Comparison of ENCODE assay signal across 26 cellular contexts in genomic region chr7:29077181-29077580, GRCh38.
"Had no signal": no experiment of that assay in that cellular context is flagged by ENCODE, and none has a peak within 500 bp of the region (broad histone marks: within the 10 kb centered on the region; RNA-seq: fewer than 3 reads in every experiment).

No MANE protein-coding gene starts in this region.

- H3K4me1 ChIP-seq: left lung, lower lobe of right lung, right atrium auricular region, right lobe of liver, stomach, thyroid gland, transverse colon, upper lobe of left lung had no signal

- H3K4me1 Mint-ChIP-seq: naive B cell; natural killer cell; stimulated activated naive B cell treated with anti-CD40 and anti-IgM and Interleukin-4, amounts not matched to agents 10 μg/mL and 1 μg/mL and 100 μg/mL, for 72 hours had no signal

- H3K9me3 ChIP-seq: left lung, lower lobe of right lung, ovary, right atrium auricular region, right lobe of liver, stomach, testis, thyroid gland, transverse colon, upper lobe of left lung, vagina had no signal

- H3K9me3 Mint-ChIP-seq: natural killer cell; stimulated activated naive B cell treated with anti-CD40 and anti-IgM and Interleukin-4, amounts not matched to agents 10 μg/mL and 1 μg/mL and 100 μg/mL, for 72 hours had no signal

- H3K4me3 Mint-ChIP-seq: naive B cell; natural killer cell; stimulated activated naive B cell treated with anti-CD40 and anti-IgM and Interleukin-4, amounts not matched to agents 10 μg/mL and 1 μg/mL and 100 μg/mL, for 72 hours had no signal

- H3K4me3 ChIP-seq: left lung, lower lobe of right lung, ovary, right atrium auricular region, right lobe of liver, stomach, testis, thyroid gland, transverse colon, upper lobe of left lung, vagina had no signal

- DNase-seq: hippocampal formation; kidney glomerular epithelial cell; left cardiac atrium; left lung; lower lobe of right lung; mammary epithelial cell; mesenchymal stem cell; naive B cell; natural killer cell; ovary; right lobe of liver; stimulated activated CD4-positive, alpha-beta T cell treated with anti-CD3 and anti-CD28 coated beads, Interleukin-12 subunit alpha, Interleukin-12 subunit beta, amount 100 ng/mL, for 4 hours; stimulated activated CD4-positive, alpha-beta T cell treated with anti-CD3 and anti-CD28 coated beads, Interleukin-15, amount 100 ng/mL, for 24 hours; stimulated activated CD4-positive, alpha-beta T cell treated with anti-CD3 and anti-CD28 coated beads, Interleukin-2, amount 100 ng/mL, for 24 hours; stimulated activated CD4-positive, alpha-beta T cell treated with anti-CD3 and anti-CD28 coated beads, Interleukin-4, amount 100 ng/mL, for 1 hour; stimulated activated naive B cell treated with anti-CD40 and anti-IgM and Interleukin-4, amounts not matched to agents 10 μg/mL and 1 μg/mL and 100 μg/mL, for 72 hours; stimulated activated naive CD8-positive, alpha-beta T cell treated with anti-CD3 and anti-CD28 coated beads, Interleukin-15, Interleukin-2, amounts not matched to agents 100 U/mL and 50 U/mL, for 24 hours; stomach; testis; thyroid gland; transverse colon; upper lobe of left lung had no signal

- ATAC-seq: left cardiac atrium; left lung; lower lobe of right lung; natural killer cell; right lobe of liver; stimulated activated naive B cell treated with anti-CD40 and anti-IgM and Interleukin-4, amounts not matched to agents 10 μg/mL and 1 μg/mL and 100 μg/mL, for 72 hours; stimulated activated naive CD8-positive, alpha-beta T cell treated with anti-CD3 and anti-CD28 coated beads, Interleukin-15, Interleukin-2, amounts not matched to agents 100 U/mL and 50 U/mL, for 24 hours had no signal

- FAIRE-seq: keratinocyte had no signal

- H3K27ac Mint-ChIP-seq: naive B cell; natural killer cell; progenitor cell of endocrine pancreas; stimulated activated naive B cell treated with anti-CD40 and anti-IgM and Interleukin-4, amounts not matched to agents 10 μg/mL and 1 μg/mL and 100 μg/mL, for 72 hours had no signal

- H3K27me3 ChIP-seq: left lung, ovary, right atrium auricular region, right lobe of liver, stomach, testis, thyroid gland, transverse colon, upper lobe of left lung, vagina had no signal

- H3K36me3 ChIP-seq: left lung, lower lobe of right lung, ovary, right atrium auricular region, right lobe of liver, stomach, thyroid gland, transverse colon, upper lobe of left lung, vagina had no signal

- H3K27ac ChIP-seq: left lung, lower lobe of right lung, ovary, right atrium auricular region, right lobe of liver, stomach, thyroid gland, transverse colon, upper lobe of left lung, vagina had no signal

- H3K27me3 Mint-ChIP-seq: progenitor cell of endocrine pancreas had no signal

- H3K36me3 Mint-ChIP-seq: naive B cell; natural killer cell; stimulated activated naive B cell treated with anti-CD40 and anti-IgM and Interleukin-4, amounts not matched to agents 10 μg/mL and 1 μg/mL and 100 μg/mL, for 72 hours had no signal
